Comparison of ENCODE assay signal across 2 cellular contexts in genomic region chr7:47488205-47488968, GRCh38.
TF ChIP-seq lines count a peak whose summit lies in the region.

No MANE protein-coding gene starts in this region.

TF ChIP-seq in liver, 16 proteins besides CTCF, POLR2A, EP300 and RAD21 (continued from another document):
- no peak for TF ChIP-seq HNF4G (IDR thresholded peaks at IDR 0.05)
- TF ChIP-seq EGR1 (IDR thresholded peaks at IDR 0.05; ENCODE audit: low read depth in 2 of 2): no peak
- TF ChIP-seq FOXA1 (IDR thresholded peaks at IDR 0.05): no peak
- no peak for TF ChIP-seq JUND (IDR thresholded peaks at IDR 0.05)
- no peak for TF ChIP-seq GABPA (IDR thresholded peaks at IDR 0.05 in 1 of 2, conservative IDR thresholded peaks at IDR 0.05 in 1 of 2)
TF ChIP-seq in liver: peak in this region for 0.

TF ChIP-seq in HepG2, 621 proteins besides CTCF, POLR2A, EP300 and RAD21 (continued from another document):
- TF ChIP-seq ZNF468 (CRISPR knock-in tag; IDR thresholded peaks at IDR 0.05) (no peak), ZNF501 (CRISPR knock-in tag; IDR thresholded peaks at IDR 0.05) (no peak), ZNF652 (CRISPR knock-in tag; IDR thresholded peaks at IDR 0.05; ENCODE audit: borderline replicate concordance, low read depth) (no peak), KLF15 (CRISPR knock-in tag; IDR thresholded peaks at IDR 0.05; ENCODE audit: borderline replicate concordance) (no peak), HNF4G (IDR thresholded peaks at IDR 0.05; ENCODE audit: borderline replicate concordance, low read depth, low read length) (no peak), HNF4G (CRISPR knock-in tag; IDR thresholded peaks at IDR 0.05; ENCODE audit: borderline replicate concordance, low read depth) (no peak), ZNF556 (CRISPR knock-in tag; IDR thresholded peaks at IDR 0.05; ENCODE audit: borderline replicate concordance) (no peak), ZBTB25 (CRISPR knock-in tag; IDR thresholded peaks at IDR 0.05) (no peak), ZBTB2 (CRISPR knock-in tag; IDR thresholded peaks at IDR 0.05; ENCODE audit: low read depth) (no peak), PAXIP1 (CRISPR knock-in tag; conservative IDR thresholded peaks at IDR 0.05) (no peak), ZNF496 (CRISPR knock-in tag; IDR thresholded peaks at IDR 0.05; ENCODE audit: insufficient replicate concordance) (no peak), DPF2 (CRISPR knock-in tag; IDR thresholded peaks at IDR 0.05; ENCODE audit: borderline replicate concordance, low read depth) (no peak)
TF ChIP-seq in HepG2: peak in this region for 0.
